In genomic region chr12:106582661-106583577, GRCh38 we compare ENCODE assay signal across 10 cellular contexts. TPM values are rescaled to one million over a fixed set of nuclear protein-coding genes. Genes with fewer than 3 reads are reported as not detected.
DNase-seq lines count a peak whose midpoint lies in the region; ATAC-seq, FAIRE-seq and TF ChIP-seq lines count a peak whose summit lies in the region.
"Had no signal": no experiment of that assay in that cellular context is flagged by ENCODE, and none has a peak within 500 bp of the region (broad histone marks: within the 10 kb centered on the region; RNA-seq: fewer than 3 reads in every experiment).

RFX4 (plus strand) TSS chr12:106583004; CDS start chr12:106583321, 317 bp downstream.

- ATAC-seq in GM19395 (IDR thresholded peaks at IDR 0.05; ENCODE audit: unreplicated experiment): no peak

- peaks cover 4% of the 10 kb centered on the region for H3K36me3 Mint-ChIP-seq in nephron (ENCODE audit: low read depth)

- DNase-seq in LNCaP clone FGC (ENCODE audit: low read depth): no peak
- no peak for DNase-seq in HCEC 1CT
- no peak for DNase-seq in uterus
- DNase-seq in HTR-8/SVneo (ENCODE audit: insufficient read length, low spot score): no peak

- H3K27ac Mint-ChIP-seq in nephron: peak within 1 kb of the TSS in 2 of 3 experiments; percentile 20 to 66

- no peak for TF ChIP-seq POLR2A in uterus (IDR thresholded peaks at IDR 0.05)

- no peaks in the 10 kb centered on the region for H3K36me3 ChIP-seq in BLaER1 treated with 17β-estradiol and CSF1 and Interleukin-3, amounts not matched to agents 10 nM and 100 nM
- no peaks in the 10 kb centered on the region for H3K36me3 ChIP-seq in duodenal mucosa (ENCODE audit: control insufficient read depth in 1 of 2, insufficient read depth in 2 of 2, low read length in 2 of 2)
- H3K36me3 ChIP-seq in uterus: no peaks in the 10 kb centered on the region

- H3K27me3 ChIP-seq in BLaER1 treated with 17β-estradiol and CSF1 and Interleukin-3, amounts not matched to agents 10 nM and 100 nM: peaks cover 75 to 92% (median 86%) of the 10 kb centered on the region in 11 experiments
- peaks cover 82 to 94% of the 10 kb centered on the region in 2 donors for H3K27me3 ChIP-seq in duodenal mucosa (ENCODE audit: control insufficient read depth in 1 of 2, insufficient read depth in 2 of 2, low read length in 2 of 2)
- peaks cover 0 to 75% of the 10 kb centered on the region in 2 donors for H3K27me3 ChIP-seq in uterus

- H3K4me1 Mint-ChIP-seq in nephron: peaks cover 42% of the 10 kb centered on the region

- H3K4me2 ChIP-seq in BLaER1 treated with 17β-estradiol and CSF1 and Interleukin-3, amounts not matched to agents 10 nM and 100 nM: peak within 1 kb of the TSS; percentile 55 to 80 (median 64); a peak in 21 of 22 replicates

- intact Hi-C loops in uterus (cut with DNase I; ENCODE audit: low total_unique reads): no loop called here

- H3K27me3 Mint-ChIP-seq in nephron (ENCODE audit: low read depth): peaks cover 100% of the 10 kb centered on the region

- H3K4me3 Mint-ChIP-seq in nephron: peak within 1 kb of the TSS; percentile 80 to 85 (median 85)

- H3K9ac ChIP-seq in BLaER1 treated with 17β-estradiol and CSF1 and Interleukin-3, amounts not matched to agents 10 nM and 100 nM: no peak within 1 kb of the TSS
- no peak within 1 kb of the TSS for H3K9ac ChIP-seq in duodenal mucosa (ENCODE audit: low read depth in 1 of 2, low read length in 2 of 2)

- peak within 1 kb of the TSS; percentile 25 to 59 (median 45); a peak in 18 of 20 replicates for H3K4me3 ChIP-seq in BLaER1 treated with 17β-estradiol and CSF1 and Interleukin-3, amounts not matched to agents 10 nM and 100 nM
- H3K4me3 ChIP-seq in LNCaP clone FGC (ENCODE audit: low read depth, low read length): peak within 1 kb of the TSS; percentile 39
- H3K4me3 ChIP-seq in duodenal mucosa (ENCODE audit: low read depth in 1 of 2, low read length in 2 of 2): peak within 1 kb of the TSS; percentile 11 to 30
- H3K4me3 ChIP-seq in uterus: no peak within 1 kb of the TSS

- no peak for FAIRE-seq in HTR-8/SVneo (lab: Jason Lieb, UNC)
- FAIRE-seq: TTC549 had no signal

- no peak within 1 kb of the TSS for H3K27ac ChIP-seq in BLaER1 treated with 17β-estradiol and CSF1 and Interleukin-3, amounts not matched to agents 10 nM and 100 nM
- no peak within 1 kb of the TSS for H3K27ac ChIP-seq in duodenal mucosa (ENCODE audit: low read depth, low read length)
- H3K27ac ChIP-seq in uterus: no peak within 1 kb of the TSS

- H3K9me3 ChIP-seq in BLaER1 treated with 17β-estradiol and CSF1 and Interleukin-3, amounts not matched to agents 10 nM and 100 nM (replicated peaks in 1 of 11): peaks cover 43 to 65% (median 58%) of the 10 kb centered on the region in 11 experiments
- H3K9me3 ChIP-seq in duodenal mucosa (ENCODE audit: control insufficient read depth in 1 of 2, low read length in 2 of 2) (no peaks in the 10 kb centered on the region), uterus (no peaks in the 10 kb centered on the region)

- TF ChIP-seq CTCF in LNCaP clone FGC (IDR thresholded peaks at IDR 0.05; ENCODE audit: control insufficient read depth, extremely low read depth, insufficient read depth) (no peak), nephron (IDR thresholded peaks at IDR 0.05; ENCODE audit: unreplicated experiment in 3 of 3) (no peak), uterus (IDR thresholded peaks at IDR 0.05) (no peak)

- peaks cover 3% of the 10 kb centered on the region for H3K9me3 Mint-ChIP-seq in nephron

- H4K20me1 ChIP-seq in BLaER1 treated with 17β-estradiol and CSF1 and Interleukin-3, amounts not matched to agents 10 nM and 100 nM: peaks cover 0 to 49% (median 15%) of the 10 kb centered on the region in 11 experiments; a peak in 15 of 22 replicates

- H3K4me1 ChIP-seq in BLaER1 treated with 17β-estradiol and CSF1 and Interleukin-3, amounts not matched to agents 10 nM and 100 nM: peaks cover 5 to 14% (median 7%) of the 10 kb centered on the region in 10 experiments; a peak in 13 of 20 replicates
- H3K4me1 ChIP-seq in duodenal mucosa (ENCODE audit: control insufficient read depth in 1 of 2, insufficient read depth in 2 of 2, low read length in 2 of 2) (peaks cover 0 to 3% of the 10 kb centered on the region in 2 donors), uterus (peaks cover 0 to 44% of the 10 kb centered on the region in 2 donors)

RNA-seq across cellular contexts. Expression of gene RFX4, which starts in this region (rescaled TPM):
- total RNA-seq in uterus: not detected
- total RNA-seq: posterior vena cava had no signal

Comparison
In these comparisons a context has a peak if more than half of its experiments do, and no peak if none do; other contexts are left out.
1. H3K4me3 ChIP-seq: peak in BLaER1 treated with 17β-estradiol and CSF1 and Interleukin-3, amounts not matched to agents 10 nM and 100 nM (10 of 10), LNCaP clone FGC (single experiment) and duodenal mucosa (2 of 2); none in uterus (0 of 2).